Comparison of ENCODE assay signal across 10 cellular contexts in the genomic region with DNA sequence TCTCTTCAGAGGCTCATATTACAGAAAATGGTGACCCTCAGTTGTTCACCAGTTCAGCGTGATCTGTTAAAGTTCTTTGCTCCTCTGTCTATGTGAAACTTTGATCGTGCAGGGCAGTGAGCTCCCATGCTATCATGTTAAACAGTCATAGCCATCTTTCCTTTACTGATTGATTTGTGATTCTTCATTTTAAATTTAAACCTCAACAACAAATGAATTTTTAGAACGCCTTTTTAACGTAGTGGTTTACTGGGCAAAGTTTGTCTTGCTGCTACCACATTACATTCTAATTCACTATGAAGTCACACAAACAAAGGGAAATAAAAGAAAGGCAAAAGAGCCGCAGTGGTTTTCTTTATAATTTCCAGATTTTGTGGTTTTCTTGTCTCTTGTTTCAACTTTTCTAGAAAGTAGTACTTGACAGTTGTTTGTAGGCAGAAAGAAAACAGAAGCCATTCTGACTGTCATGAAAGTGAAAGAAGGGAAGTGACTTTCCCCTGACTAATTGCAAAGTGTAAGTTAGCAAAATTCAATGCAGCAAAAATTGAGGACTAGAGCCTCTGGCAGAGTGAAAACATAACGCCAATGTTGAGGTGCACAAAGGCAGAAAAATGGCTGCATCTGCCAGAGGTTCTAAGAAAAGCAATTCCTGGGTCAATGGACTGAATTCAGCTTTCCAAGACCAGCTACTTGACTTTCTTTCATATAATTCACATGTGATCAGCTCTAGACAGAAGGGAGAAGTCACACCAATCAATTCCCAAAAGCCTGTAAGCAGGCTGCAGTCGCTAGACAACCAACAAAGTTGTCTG. TPM values are rescaled to one million over a fixed set of nuclear protein-coding genes. Genes with fewer than 3 reads are reported as not detected.
DNase-seq lines count a peak whose midpoint lies in the region; ATAC-seq and TF ChIP-seq lines count a peak whose summit lies in the region.
"Had no signal": no experiment of that assay in that cellular context is flagged by ENCODE, and none has a peak within 500 bp of the region (broad histone marks: within the 10 kb centered on the region; RNA-seq: fewer than 3 reads in every experiment).

No MANE protein-coding gene starts in this region.

- peak overlapping the region; percentile 65 to 66 for H3K4me3 Mint-ChIP-seq in effector memory CD8-positive, alpha-beta T cell

- no peak overlapping the region for H3K27ac ChIP-seq in foreskin keratinocyte
- no peak overlapping the region for H3K27ac ChIP-seq in caudate nucleus (ENCODE audit: low read depth, low read length)

- H3K27ac Mint-ChIP-seq in effector memory CD8-positive, alpha-beta T cell = peak overlapping the region; percentile 44 to 72

- ATAC-seq in GM19468 (IDR thresholded peaks at IDR 0.05; ENCODE audit: extremely low read depth, unreplicated experiment) (peak; percentile 78), HG03378 (IDR thresholded peaks at IDR 0.05; ENCODE audit: unreplicated experiment) (peak; percentile 98), foreskin keratinocyte (no peak), left cardiac atrium (no peak)
- ATAC-seq in effector memory CD8-positive, alpha-beta T cell (replicated peaks) = peak; percentile 45

- intact Hi-C loops in left cardiac atrium (cut with DNase I) = no loop called here

- no peak for TF ChIP-seq POLR2A in erythroblast (IDR thresholded peaks at IDR 0.05; ENCODE audit: low read length)

- no peaks in the 10 kb centered on the region for H3K9me3 Mint-ChIP-seq in effector memory CD8-positive, alpha-beta T cell

- peak overlapping the region; percentile 41; the same call in 1 of the 2 replicates for H3K4me3 ChIP-seq in GM08714 (ENCODE audit: low read length)

- peaks cover 4 to 13% of the 10 kb centered on the region in 2 donors for H3K4me1 Mint-ChIP-seq in effector memory CD8-positive, alpha-beta T cell (ENCODE audit: low read depth in 2 of 2)

- H3K27me3 ChIP-seq in foreskin keratinocyte = peaks cover 79% of the 10 kb centered on the region

- H3K4me1 ChIP-seq in foreskin keratinocyte = no peaks in the 10 kb centered on the region

- DNase-seq in effector memory CD8-positive, alpha-beta T cell = no peak
- DNase-seq in foreskin keratinocyte = no peak
- DNase-seq in erythroblast (lab: John Stamatoyannopoulos, UW) = no peak
- no peak for DNase-seq in caudate nucleus (lab: John Stamatoyannopoulos, UW)
- DNase-seq in left cardiac atrium = no peak

- peaks cover 3% of the 10 kb centered on the region for H3K36me3 Mint-ChIP-seq in effector memory CD8-positive, alpha-beta T cell (ENCODE audit: insufficient read depth)

- no peak for TF ChIP-seq CTCF in foreskin keratinocyte (conservative IDR thresholded peaks at IDR 0.05)

- peaks cover 9 to 27% of the 10 kb centered on the region in 2 donors for H3K27me3 Mint-ChIP-seq in effector memory CD8-positive, alpha-beta T cell

RNA-seq across cellular contexts. Expression of gene IFNA6, which starts 7.0 kb away (rescaled TPM):
- not detected in 2 replicates for total RNA-seq in foreskin keratinocyte
- polyA plus RNA-seq in foreskin keratinocyte = not detected in 2 replicates
- not detected for total RNA-seq in left cardiac atrium
- total RNA-seq: lung microvascular endothelial cell had no signal
- polyA plus RNA-seq: thymus had no signal

RNA-seq across cellular contexts. Expression of gene IFNA13, which starts 10.2 kb away (rescaled TPM):
- total RNA-seq in foreskin keratinocyte = not detected in 2 replicates
- not detected in 2 replicates for polyA plus RNA-seq in foreskin keratinocyte
- total RNA-seq in left cardiac atrium = not detected
- total RNA-seq: lung microvascular endothelial cell had no signal

RNA-seq across cellular contexts. Expression of gene KLHL9, which starts 22.5 kb away (rescaled TPM):
- total RNA-seq in foreskin keratinocyte = 14.6 and 17.5 TPM in 2 replicates
- polyA plus RNA-seq in foreskin keratinocyte = 4.2 and 4.3 TPM in 2 replicates
- 10 to 100 TPM; 13.0 to 14.1 TPM for total RNA-seq in left cardiac atrium

RNA-seq across cellular contexts. Expression of gene IFNA2, which starts 27.5 kb away (rescaled TPM):
- total RNA-seq in foreskin keratinocyte (not detected in 2 replicates), left cardiac atrium (not detected)
- polyA plus RNA-seq in foreskin keratinocyte = not detected in 2 replicates
- total RNA-seq: lung microvascular endothelial cell had no signal
- polyA plus RNA-seq: thymus had no signal

RNA-seq across cellular contexts. Expression of gene IFNA8, which starts 51.2 kb away (rescaled TPM):
- total RNA-seq in foreskin keratinocyte (not detected in 2 replicates), left cardiac atrium (not detected)
- polyA plus RNA-seq in foreskin keratinocyte = not detected in 2 replicates
- total RNA-seq: lung microvascular endothelial cell had no signal
- polyA plus RNA-seq: thymus had no signal

Comparison
In these comparisons a context has a peak if more than half of its experiments do, and no peak if none do; other contexts are left out.
1. ATAC-seq: peak in GM19468 (single experiment), HG03378 (single experiment) and effector memory CD8-positive, alpha-beta T cell (single experiment); none in foreskin keratinocyte (single experiment) and left cardiac atrium (0 of 2).